In genomic region chr22:47619631-47620030, GRCh38 we compare ENCODE assay signal across 17 cellular contexts.
"Had no signal": no experiment of that assay in that cellular context is flagged by ENCODE, and none has a peak within 500 bp of the region (broad histone marks: within the 10 kb centered on the region; RNA-seq: fewer than 3 reads in every experiment).

No MANE protein-coding gene starts in this region.

- H3K36me3 ChIP-seq: colonic mucosa, left lung, neural progenitor cell had no signal

- H3K27ac ChIP-seq: colonic mucosa, left lung, neural progenitor cell, psoas muscle, skin epidermis had no signal

- H3K27me3 ChIP-seq: colonic mucosa, neural progenitor cell had no signal

- H3K9me3 ChIP-seq: colonic mucosa, psoas muscle had no signal

- H3K4me3 ChIP-seq: colonic mucosa, left lung, neural progenitor cell, psoas muscle, skin epidermis had no signal

- DNase-seq: activated CD4-positive, alpha-beta T cell treated with anti-CD3 and anti-CD28 coated beads for 36 hours; activated CD4-positive, alpha-beta T cell treated with anti-CD3 and anti-CD28 coated beads, Interleukin-2, amount 50 U/mL, for 4 hours; activated gamma-delta T cell treated with Interleukin-2 at 50 U/mL for 16 hours; activated T-cell treated with anti-CD3 and anti-CD28 coated beads for 4 hours; aorta; colonic mucosa; foreskin fibroblast; kidney; left lung; naive thymus-derived CD8-positive, alpha-beta T cell; psoas muscle; right cardiac atrium; T-helper 9 cell; trophoblast cell had no signal

- ATAC-seq: activated CD4-positive, alpha-beta T cell treated with anti-CD3 and anti-CD28 coated beads for 36 hours; left lung; naive thymus-derived CD8-positive, alpha-beta T cell; psoas muscle; right cardiac atrium; stimulated activated memory B cell treated with anti-CD40 and anti-IgM and Interleukin-4, amounts not matched to agents 10 μg/mL and 1 μg/mL and 100 μg/mL, for 72 hours had no signal

- H3K4me1 ChIP-seq: colonic mucosa, left lung, neural progenitor cell, psoas muscle had no signal
